Comparison of ENCODE assay signal across 10 cellular contexts in genomic region chrX:12954981-12955380, GRCh38. TPM values are rescaled to one million over a fixed set of nuclear protein-coding genes. Genes with fewer than 3 reads are reported as not detected.
DNase-seq lines count a peak whose midpoint lies in the region; ATAC-seq and TF ChIP-seq lines count a peak whose summit lies in the region.
"Had no signal": no experiment of that assay in that cellular context is flagged by ENCODE, and none has a peak within 500 bp of the region (broad histone marks: within the 10 kb centered on the region; RNA-seq: fewer than 3 reads in every experiment).

No MANE protein-coding gene starts in this region.

- no peaks in the 10 kb centered on the region for H3K36me3 ChIP-seq in right atrium auricular region
- H3K36me3 ChIP-seq in heart right ventricle = no peaks in the 10 kb centered on the region
- no peaks in the 10 kb centered on the region for H3K36me3 ChIP-seq in Peyer's patch
- H3K36me3 ChIP-seq in upper lobe of left lung = no peaks in the 10 kb centered on the region
- H3K36me3 ChIP-seq: prostate gland had no signal

- peaks cover 28% of the 10 kb centered on the region for H3K4me1 Mint-ChIP-seq in chondrocyte (ENCODE audit: low read depth)

- WGBS in heart right ventricle, 2 donors = 72 to 84% methylated on average over 4 of the region's 4 CpGs
- WGBS in upper lobe of left lung, 2 donors = 54 to 70% methylated on average over 4 of the region's 4 CpGs

- no peak overlapping the region for H3K4me3 Mint-ChIP-seq in chondrocyte (ENCODE audit: unreplicated experiment)

- ATAC-seq in heart right ventricle (no peak), upper lobe of left lung (ENCODE audit: low FRiP score in 2 of 2) (no peak)

- H3K9me3 ChIP-seq in right atrium auricular region (no peaks in the 10 kb centered on the region), heart right ventricle (no peaks in the 10 kb centered on the region), Peyer's patch (no peaks in the 10 kb centered on the region), upper lobe of left lung (no peaks in the 10 kb centered on the region)
- H3K9me3 ChIP-seq: prostate gland had no signal

- TF ChIP-seq CTCF in right atrium auricular region (IDR thresholded peaks at IDR 0.05) (no peak), heart right ventricle (IDR thresholded peaks at IDR 0.05) (no peak), Peyer's patch (IDR thresholded peaks at IDR 0.05) (no peak), chondrocyte (IDR thresholded peaks at IDR 0.05) (no peak), upper lobe of left lung (IDR thresholded peaks at IDR 0.05) (no peak)

- no peaks in the 10 kb centered on the region for H3K27me3 Mint-ChIP-seq in chondrocyte (ENCODE audit: low read depth)

- H3K36me3 Mint-ChIP-seq in chondrocyte (ENCODE audit: low read depth) = peaks cover 1% of the 10 kb centered on the region

- H3K4me3 ChIP-seq in right atrium auricular region (no peak overlapping the region), heart right ventricle (peak overlapping the region in 1 of 10 donors; percentile 12), Peyer's patch (peak overlapping the region in 1 of 4 donors; percentile 1), upper lobe of left lung (no peak overlapping the region)
- H3K4me3 ChIP-seq: prostate gland had no signal

- intact Hi-C loops in heart right ventricle (cut with DNase I) = no loop called here

- TF ChIP-seq POLR2A in Peyer's patch (IDR thresholded peaks at IDR 0.05) (no peak), upper lobe of left lung (IDR thresholded peaks at IDR 0.05) (no peak)

- H3K27ac ChIP-seq in right atrium auricular region (peak overlapping the region; percentile 10 to 55), heart right ventricle (peak overlapping the region in 4 of 10 donors; percentile 78 to 92 (median 87)), Peyer's patch (peak overlapping the region; percentile 70 to 87 (median 82)), upper lobe of left lung (peak overlapping the region; percentile 83 to 92 (median 88))
- H3K27ac ChIP-seq: C4-2B, prostate gland had no signal

- no peaks in the 10 kb centered on the region for H3K27me3 ChIP-seq in right atrium auricular region
- no peaks in the 10 kb centered on the region for H3K27me3 ChIP-seq in heart right ventricle
- no peaks in the 10 kb centered on the region for H3K27me3 ChIP-seq in Peyer's patch
- no peaks in the 10 kb centered on the region for H3K27me3 ChIP-seq in upper lobe of left lung

- H3K27ac Mint-ChIP-seq in chondrocyte (ENCODE audit: unreplicated experiment) = peak overlapping the region; percentile 99

- no peak for TF ChIP-seq EP300 in upper lobe of left lung (IDR thresholded peaks at IDR 0.05)

- DNase-seq in right atrium auricular region (ENCODE audit: low spot score) (no peak), heart right ventricle (no peak), Peyer's patch (no peak), chondrocyte (ENCODE audit: low spot score) (no peak), upper lobe of left lung (no peak), NCI-H526 treated with DMSO at 0.1 percent for 48 hours (lab: John Stamatoyannopoulos, UW) (no peak), medulla oblongata (ENCODE audit: extremely low spot score) (no peak), HCEC 1CT (no peak)

- no peaks in the 10 kb centered on the region for H3K9me3 Mint-ChIP-seq in chondrocyte (ENCODE audit: low read depth)

- H3K4me1 ChIP-seq in right atrium auricular region (peaks cover 0 to 14% of the 10 kb centered on the region in 2 donors), heart right ventricle (peaks cover 0 to 71% (median 13%) of the 10 kb centered on the region in 9 donors), Peyer's patch (peaks cover 0 to 19% (median 5%) of the 10 kb centered on the region in 4 donors), upper lobe of left lung (peaks cover 10 to 61% (median 30%) of the 10 kb centered on the region in 4 donors)
- H3K4me1 ChIP-seq: prostate gland had no signal

RNA-seq across cellular contexts. Expression of gene TMSB4X, which starts 19.9 kb away (rescaled TPM):
- total RNA-seq in right atrium auricular region = 1,000 to 10,000 TPM; 1,780 to 2,397 TPM
- 1,000 to 10,000 TPM in 3 of 10 donors, 100 to 1,000 TPM in 7; 700 to 2,442 (median 850) TPM for total RNA-seq in heart right ventricle
- polyA plus RNA-seq in heart right ventricle = 1,000 to 10,000 TPM; 2,617 to 3,026 TPM
- 1,000 to 10,000 TPM; 1,496 to 3,676 (median 1,701) TPM for total RNA-seq in Peyer's patch
- 1,769 to 3,180 TPM (median 3,093 TPM) in 3 replicates for total RNA-seq in chondrocyte
- 1,000 to 10,000 TPM; 2,646 to 6,090 (median 4,792) TPM for total RNA-seq in upper lobe of left lung

RNA-seq across cellular contexts. Expression of gene TLR8, which starts 48.6 kb away (rescaled TPM):
- total RNA-seq in right atrium auricular region = 1 to 10 TPM in 1 of 2 donors, under 1 TPM in 1; 0.41 to 2.4 TPM
- 1 to 10 TPM in 4 of 10 donors, under 1 TPM in 6; 0.17 to 6.9 (median 0.67) TPM for total RNA-seq in heart right ventricle
- polyA plus RNA-seq in heart right ventricle = under 1 TPM; 0.07 to 0.23 TPM
- 1 to 10 TPM in 1 of 4 donors, under 1 TPM in 1, not detected in 2; 0.28 to 1.3 TPM for total RNA-seq in Peyer's patch
- not detected in 3 replicates for total RNA-seq in chondrocyte
- 10 to 100 TPM in 3 of 6 donors, 1 to 10 TPM in 3; 2.3 to 24.5 (median 9.3) TPM for total RNA-seq in upper lobe of left lung
